Comparison of ENCODE assay signal across 29 cellular contexts in the genomic region with DNA sequence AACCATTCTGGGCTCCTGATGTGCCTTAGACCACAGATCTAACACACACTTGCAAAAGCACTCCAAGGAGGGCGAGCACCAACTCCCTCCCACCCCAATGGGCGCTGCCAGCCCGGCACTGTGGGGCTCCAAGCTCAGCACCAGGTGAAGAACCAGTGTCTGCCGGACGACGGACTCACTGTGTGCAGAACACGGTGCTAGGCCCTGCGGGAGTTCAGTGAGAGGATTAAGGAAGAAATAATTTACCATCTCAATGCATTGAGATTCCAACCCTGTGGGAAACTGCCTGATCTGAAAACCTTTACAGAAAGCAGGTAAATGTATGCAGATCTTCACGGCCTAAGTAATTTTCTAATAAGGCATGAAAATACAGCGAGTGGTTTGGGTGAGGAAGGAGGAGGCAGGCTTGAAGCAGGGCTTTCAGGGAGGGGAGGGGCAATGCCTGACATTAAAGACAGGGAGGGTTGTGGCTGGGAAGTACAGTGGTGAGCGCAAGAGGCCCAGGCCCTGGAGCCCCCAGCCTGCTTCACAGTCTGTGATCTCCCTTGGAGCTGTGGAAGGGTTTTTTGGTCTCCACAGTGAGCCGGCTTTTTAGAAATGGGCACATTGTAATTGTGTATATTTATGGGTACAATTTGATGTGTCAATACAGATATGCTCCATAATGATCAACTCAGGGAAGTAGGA. TPM values are rescaled to one million over a fixed set of nuclear protein-coding genes. Genes with fewer than 3 reads are reported as not detected.
"Had no signal": no experiment of that assay in that cellular context is flagged by ENCODE, and none has a peak within 500 bp of the region (broad histone marks: within the 10 kb centered on the region; RNA-seq: fewer than 3 reads in every experiment).

No MANE protein-coding gene starts in this region.

- H3K4me3 Mint-ChIP-seq: activated CD4-positive, alpha-beta T cell treated with anti-CD3 and anti-CD28 coated beads, Interleukin-2, amount 10 ng/mL, durations not matched to agents 7 days and 5 days; activated CD8-positive, alpha-beta T cell treated with anti-CD3 and anti-CD28 coated beads for 36 hours; activated naive CD8-positive, alpha-beta T cell treated with anti-CD3 and anti-CD28 coated beads, Interleukin-2, amount 50 U/mL, for 24 hours; activated T-cell treated with anti-CD3 and anti-CD28 coated beads, Interleukin-2, amount 50 U/mL, for 4 hours; natural killer cell treated with Interleukin-12 subunit alpha and Interleukin-12 subunit beta and Interleukin-15 and Interleukin-18, amount 100 ng/mL, for 72 hours; stimulated activated effector memory CD8-positive, alpha-beta T cell treated with anti-CD3 and anti-CD28 coated beads, Interleukin-12 subunit alpha, Interleukin-12 subunit beta, amount 100 ng/mL, for 72 hours; stimulated activated naive CD8-positive, alpha-beta T cell treated with anti-CD3 and anti-CD28 coated beads, Interleukin-15, amount 100 ng/mL, for 72 hours had no signal

- H3K36me3 Mint-ChIP-seq: natural killer cell treated with Interleukin-12 subunit alpha and Interleukin-12 subunit beta and Interleukin-15 and Interleukin-18, amount 100 ng/mL, for 72 hours; stimulated activated effector memory CD8-positive, alpha-beta T cell treated with anti-CD3 and anti-CD28 coated beads, Interleukin-12 subunit alpha, Interleukin-12 subunit beta, amount 100 ng/mL, for 72 hours had no signal

- H3K9me3 Mint-ChIP-seq: activated CD4-positive, alpha-beta T cell treated with anti-CD3 and anti-CD28 coated beads, Interleukin-2, amount 10 ng/mL, durations not matched to agents 7 days and 5 days; activated CD8-positive, alpha-beta T cell treated with anti-CD3 and anti-CD28 coated beads for 36 hours; activated naive CD8-positive, alpha-beta T cell treated with anti-CD3 and anti-CD28 coated beads, Interleukin-2, amount 50 U/mL, for 24 hours; activated T-cell treated with anti-CD3 and anti-CD28 coated beads, Interleukin-2, amount 50 U/mL, for 4 hours; activated T-helper 2 cell treated with anti-CD3 and anti-CD28 coated beads, Interferon-gamma antibody, Interleukin-2, Interleukin-4, amounts not matched to agents 10 μg/mL and 5 μg/mL and 100 μg/mL, durations not matched to agents 14 hours and 24 hours and 36 hours; natural killer cell treated with Interleukin-12 subunit alpha and Interleukin-12 subunit beta and Interleukin-15 and Interleukin-18, amount 100 ng/mL, for 72 hours; stimulated activated effector memory CD8-positive, alpha-beta T cell treated with anti-CD3 and anti-CD28 coated beads, Interleukin-12 subunit alpha, Interleukin-12 subunit beta, amount 100 ng/mL, for 72 hours; stimulated activated naive CD8-positive, alpha-beta T cell treated with anti-CD3 and anti-CD28 coated beads, Interleukin-15, amount 100 ng/mL, for 72 hours had no signal

- H3K4me1 Mint-ChIP-seq: activated CD4-positive, alpha-beta T cell treated with anti-CD3 and anti-CD28 coated beads, Interleukin-2, amount 10 ng/mL, durations not matched to agents 7 days and 5 days; activated naive CD8-positive, alpha-beta T cell treated with anti-CD3 and anti-CD28 coated beads, Interleukin-2, amount 50 U/mL, for 24 hours; stimulated activated effector memory CD8-positive, alpha-beta T cell treated with anti-CD3 and anti-CD28 coated beads, Interleukin-12 subunit alpha, Interleukin-12 subunit beta, amount 100 ng/mL, for 72 hours; stimulated activated naive CD8-positive, alpha-beta T cell treated with anti-CD3 and anti-CD28 coated beads, Interleukin-15, amount 100 ng/mL, for 72 hours had no signal

- H3K27ac ChIP-seq: body of pancreas, cardiac muscle cell, neutrophil, pancreas, skin epidermis, tibial artery had no signal

- ATAC-seq: activated CD8-positive, alpha-beta T cell treated with anti-CD3 and anti-CD28 coated beads for 36 hours; activated naive CD8-positive, alpha-beta T cell treated with anti-CD3 and anti-CD28 coated beads, Interleukin-2, amount 50 U/mL, for 24 hours; activated T-cell treated with anti-CD3 and anti-CD28 coated beads, Interleukin-2, amount 50 U/mL, for 4 hours; body of pancreas; esophagus mucosa; left ventricle myocardium superior; natural killer cell treated with Interleukin-12 subunit alpha and Interleukin-12 subunit beta and Interleukin-15 and Interleukin-18, amount 100 ng/mL, for 72 hours; pancreas; right cardiac atrium; stimulated activated effector memory CD8-positive, alpha-beta T cell treated with anti-CD3 and anti-CD28 coated beads, Interleukin-12 subunit alpha, Interleukin-12 subunit beta, amount 100 ng/mL, for 72 hours; stimulated activated naive CD8-positive, alpha-beta T cell treated with anti-CD3 and anti-CD28 coated beads, Interleukin-15, amount 100 ng/mL, for 72 hours had no signal

- H3K36me3 ChIP-seq: cardiac muscle cell, neutrophil, pancreas, tibial artery had no signal

- H3K4me1 ChIP-seq: body of pancreas, pancreas, tibial artery had no signal

- H3K27me3 Mint-ChIP-seq: activated CD4-positive, alpha-beta T cell treated with anti-CD3 and anti-CD28 coated beads, Interleukin-2, amount 10 ng/mL, durations not matched to agents 7 days and 5 days; activated CD8-positive, alpha-beta T cell treated with anti-CD3 and anti-CD28 coated beads for 36 hours; activated naive CD8-positive, alpha-beta T cell treated with anti-CD3 and anti-CD28 coated beads, Interleukin-2, amount 50 U/mL, for 24 hours; natural killer cell treated with Interleukin-12 subunit alpha and Interleukin-12 subunit beta and Interleukin-15 and Interleukin-18, amount 100 ng/mL, for 72 hours; stimulated activated naive CD8-positive, alpha-beta T cell treated with anti-CD3 and anti-CD28 coated beads, Interleukin-15, amount 100 ng/mL, for 72 hours had no signal

- H3K9me3 ChIP-seq: body of pancreas, neutrophil, pancreas, tibial artery had no signal

- H3K27me3 ChIP-seq: body of pancreas, cardiac muscle cell, neutrophil, pancreas, tibial artery had no signal

- H3K4me3 ChIP-seq: body of pancreas, cardiac muscle cell, pancreas, skin epidermis, tibial artery had no signal

- DNase-seq: activated CD4-positive, alpha-beta T cell treated with anti-CD3 and anti-CD28 coated beads, Interleukin-2, amount 10 ng/mL, durations not matched to agents 7 days and 5 days; activated CD4-positive, CD25-positive, alpha-beta regulatory T cell treated with anti-CD3 and anti-CD28 coated beads, Interleukin-2, amount 50 U/mL, for 72 hours; activated CD8-positive, alpha-beta T cell treated with anti-CD3 and anti-CD28 coated beads for 36 hours; activated naive CD4-positive, alpha-beta T cell treated with anti-CD3 and anti-CD28 coated beads, Interleukin-2, amount 50 U/mL, for 16 hours; activated naive CD8-positive, alpha-beta T cell treated with anti-CD3 and anti-CD28 coated beads, Interleukin-2, amount 50 U/mL, for 24 hours; activated T-cell treated with anti-CD3 and anti-CD28 coated beads, Interleukin-2, amount 50 U/mL, for 4 hours; body of pancreas; effector memory CD4-positive, alpha-beta T cell; foreskin melanocyte; glutamatergic neuron; hippocampal formation; left ventricle myocardium superior; pancreas; right cardiac atrium; stimulated activated CD4-positive, alpha-beta T cell treated with anti-CD3 and anti-CD28 coated beads, Interleukin-2, amount 100 ng/mL, for 24 hours; stimulated activated naive CD8-positive, alpha-beta T cell treated with anti-CD3 and anti-CD28 coated beads, Interleukin-15, amount 100 ng/mL, for 72 hours; T-helper 2 cell had no signal

- H3K27ac Mint-ChIP-seq: activated CD4-positive, alpha-beta T cell treated with anti-CD3 and anti-CD28 coated beads, Interleukin-2, amount 10 ng/mL, durations not matched to agents 7 days and 5 days; activated CD8-positive, alpha-beta T cell treated with anti-CD3 and anti-CD28 coated beads for 36 hours; activated naive CD8-positive, alpha-beta T cell treated with anti-CD3 and anti-CD28 coated beads, Interleukin-2, amount 50 U/mL, for 24 hours; activated T-helper 2 cell treated with anti-CD3 and anti-CD28 coated beads, Interferon-gamma antibody, Interleukin-2, Interleukin-4, amounts not matched to agents 10 μg/mL and 5 μg/mL and 100 μg/mL, durations not matched to agents 14 hours and 24 hours and 36 hours; natural killer cell treated with Interleukin-12 subunit alpha and Interleukin-12 subunit beta and Interleukin-15 and Interleukin-18, amount 100 ng/mL, for 72 hours; stimulated activated effector memory CD8-positive, alpha-beta T cell treated with anti-CD3 and anti-CD28 coated beads, Interleukin-12 subunit alpha, Interleukin-12 subunit beta, amount 100 ng/mL, for 72 hours; stimulated activated naive CD8-positive, alpha-beta T cell treated with anti-CD3 and anti-CD28 coated beads, Interleukin-15, amount 100 ng/mL, for 72 hours had no signal

RNA-seq across cellular contexts. Expression of gene CHRNB4, which starts 35.6 kb away (rescaled TPM):
- total RNA-seq: activated CD4-positive, alpha-beta T cell treated with anti-CD3 and anti-CD28 coated beads, Interleukin-2, amount 10 ng/mL, durations not matched to agents 7 days and 5 days; activated CD8-positive, alpha-beta T cell treated with anti-CD3 and anti-CD28 coated beads for 36 hours; activated T-cell treated with anti-CD3 and anti-CD28 coated beads, Interleukin-2, amount 50 U/mL, for 4 hours; activated T-helper 2 cell treated with anti-CD3 and anti-CD28 coated beads, Interferon-gamma antibody, Interleukin-2, Interleukin-4, amounts not matched to agents 10 μg/mL and 5 μg/mL and 100 μg/mL, durations not matched to agents 14 hours and 24 hours and 36 hours; body of pancreas; dermis microvascular lymphatic vessel endothelial cell; endothelial cell of umbilical vein; left ventricle myocardium superior; natural killer cell treated with Interleukin-12 subunit alpha and Interleukin-12 subunit beta and Interleukin-15 and Interleukin-18, amount 100 ng/mL, for 72 hours; pulmonary artery endothelial cell; right cardiac atrium had no signal

RNA-seq across cellular contexts. Expression of gene CHRNA3, which starts 55.8 kb away (rescaled TPM):
- total RNA-seq: activated CD4-positive, alpha-beta T cell treated with anti-CD3 and anti-CD28 coated beads, Interleukin-2, amount 10 ng/mL, durations not matched to agents 7 days and 5 days; activated CD8-positive, alpha-beta T cell treated with anti-CD3 and anti-CD28 coated beads for 36 hours; activated T-cell treated with anti-CD3 and anti-CD28 coated beads, Interleukin-2, amount 50 U/mL, for 4 hours; activated T-helper 2 cell treated with anti-CD3 and anti-CD28 coated beads, Interferon-gamma antibody, Interleukin-2, Interleukin-4, amounts not matched to agents 10 μg/mL and 5 μg/mL and 100 μg/mL, durations not matched to agents 14 hours and 24 hours and 36 hours; dermis microvascular lymphatic vessel endothelial cell; endothelial cell of umbilical vein; left ventricle myocardium superior; natural killer cell treated with Interleukin-12 subunit alpha and Interleukin-12 subunit beta and Interleukin-15 and Interleukin-18, amount 100 ng/mL, for 72 hours; pulmonary artery endothelial cell; ureter had no signal
